In genomic region chr17:44119798-44120197, GRCh38 we compare ENCODE assay signal across 1 cellular context.
TF ChIP-seq lines count a peak whose summit lies in the region.

No MANE protein-coding gene starts in this region.

TF ChIP-seq in H1, 55 proteins besides CTCF, POLR2A, EP300 and RAD21:
- no peak for TF ChIP-seq RNF2 (IDR thresholded peaks at IDR 0.05; ENCODE audit: borderline replicate concordance, low read depth, low read length, missing control alignments, poor library complexity, severe bottlenecking)
- no peak for TF ChIP-seq SP1 (IDR thresholded peaks at IDR 0.05; ENCODE audit: low read depth, low read length)
- TF ChIP-seq HDAC6 (IDR thresholded peaks at IDR 0.05; ENCODE audit: low read depth, low read length) = no peak
